In the genomic region with DNA sequence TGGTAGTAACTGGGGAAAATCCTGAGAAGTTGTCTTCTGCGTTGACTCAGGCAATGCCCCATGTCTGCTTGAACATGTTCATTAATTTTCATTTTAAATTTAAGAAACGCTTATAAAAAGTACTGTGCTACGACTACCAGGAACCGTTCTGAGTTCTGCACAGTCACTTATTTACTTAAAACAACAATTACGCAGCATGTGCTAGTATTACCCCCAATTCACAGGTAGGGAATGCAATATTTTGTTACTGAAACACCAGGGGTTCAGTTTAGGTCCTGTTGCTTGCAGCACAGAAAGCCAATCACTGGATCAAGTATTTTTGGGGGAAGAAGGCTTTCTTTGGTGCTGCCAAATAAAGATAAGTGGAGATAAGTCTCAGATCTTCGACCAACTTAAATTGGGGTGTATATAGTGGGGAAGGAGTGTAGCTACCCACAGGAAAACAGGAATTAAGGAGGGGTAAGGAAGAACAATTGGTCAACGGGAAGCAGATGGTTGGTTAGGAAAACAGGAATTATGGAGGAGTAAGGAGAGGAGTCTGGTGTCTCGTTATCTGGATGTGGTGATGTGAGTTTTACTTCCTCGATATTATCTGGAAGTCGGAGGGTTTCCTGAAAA, we compare ENCODE assay signal across 2 cellular contexts.
TF ChIP-seq lines count a peak whose summit lies in the region.

No MANE protein-coding gene starts in this region.

TF ChIP-seq in K562, 482 proteins besides CTCF, POLR2A, EP300 and RAD21 (continues in another document):
- TF ChIP-seq FOXA3 (CRISPR knock-in tag; conservative IDR thresholded peaks at IDR 0.05 in 1 of 2, IDR thresholded peaks at IDR 0.05 in 1 of 2) (peak; percentile 56 to 90; a peak in 3 of 4 replicates), TRIM28 (IDR thresholded peaks at IDR 0.05) (no peak), ZNF699 (CRISPR knock-in tag; IDR thresholded peaks at IDR 0.05; ENCODE audit: insufficient replicate concordance) (no peak), GTF2A2 (tag; IDR thresholded peaks at IDR 0.05) (no peak), PTRF (tag; IDR thresholded peaks at IDR 0.05) (0 out of 2 replicates have a peak, but pooled peaks have one; percentile 5), ZNF445 (CRISPR knock-in tag; IDR thresholded peaks at IDR 0.05; ENCODE audit: low read depth) (no peak), THRA (IDR thresholded peaks at IDR 0.05) (no peak), KLF10 (CRISPR knock-in tag; IDR thresholded peaks at IDR 0.05) (no peak), NR4A1 (CRISPR knock-in tag; IDR thresholded peaks at IDR 0.05) (no peak), NR4A1 (tag; IDR thresholded peaks at IDR 0.05) (no peak), ZNF263 (CRISPR knock-in tag; IDR thresholded peaks at IDR 0.05; ENCODE audit: borderline replicate concordance) (no peak), ZNF639 (CRISPR knock-in tag; conservative IDR thresholded peaks at IDR 0.05 in 1 of 2, IDR thresholded peaks at IDR 0.05 in 1 of 2) (no peak), TCFL5 (CRISPR knock-in tag; conservative IDR thresholded peaks at IDR 0.05) (no peak), RBM15 (IDR thresholded peaks at IDR 0.05; ENCODE audit: insufficient read depth, low read length) (no peak), RERE (CRISPR knock-in tag; IDR thresholded peaks at IDR 0.05; ENCODE audit: borderline replicate concordance) (no peak), KAT8 (IDR thresholded peaks at IDR 0.05; ENCODE audit: low read depth) (no peak), NFE2 (IDR thresholded peaks at IDR 0.05; ENCODE audit: low read depth) (peak; percentile 77), XRCC3 (IDR thresholded peaks at IDR 0.05) (0 out of 2 replicates have a peak, but pooled peaks have one; percentile 22)
- TF ChIP-seq, protein P1, sequence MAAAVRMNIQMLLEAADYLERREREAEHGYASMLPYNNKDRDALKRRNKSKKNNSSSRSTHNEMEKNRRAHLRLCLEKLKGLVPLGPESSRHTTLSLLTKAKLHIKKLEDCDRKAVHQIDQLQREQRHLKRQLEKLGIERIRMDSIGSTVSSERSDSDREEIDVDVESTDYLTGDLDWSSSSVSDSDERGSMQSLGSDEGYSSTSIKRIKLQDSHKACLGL (CRISPR knock-in tag; IDR thresholded peaks at IDR 0.05; ENCODE audit: borderline replicate concordance, poor library complexity, severe bottlenecking) = no peak
- TF ChIP-seq, protein P2, sequence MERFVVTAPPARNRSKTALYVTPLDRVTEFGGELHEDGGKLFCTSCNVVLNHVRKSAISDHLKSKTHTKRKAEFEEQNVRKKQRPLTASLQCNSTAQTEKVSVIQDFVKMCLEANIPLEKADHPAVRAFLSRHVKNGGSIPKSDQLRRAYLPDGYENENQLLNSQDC (CRISPR knock-in tag; IDR thresholded peaks at IDR 0.05) = no peak

TF ChIP-seq in endothelial cell of umbilical vein, 7 proteins besides CTCF, POLR2A, EP300 and RAD21:
- TF ChIP-seq EZH2 (IDR thresholded peaks at IDR 0.05; ENCODE audit: borderline replicate concordance, low read depth, low read length, severe bottlenecking) = no peak
- no peak for TF ChIP-seq MYC (IDR thresholded peaks at IDR 0.05; ENCODE audit: low read depth, low read length)
- peak; percentile 48 for TF ChIP-seq GATA2 (IDR thresholded peaks at IDR 0.05; ENCODE audit: insufficient read depth, insufficient read length, low read depth, low read length)
